Comparison of ENCODE assay signal across 14 cellular contexts in the genomic region with DNA sequence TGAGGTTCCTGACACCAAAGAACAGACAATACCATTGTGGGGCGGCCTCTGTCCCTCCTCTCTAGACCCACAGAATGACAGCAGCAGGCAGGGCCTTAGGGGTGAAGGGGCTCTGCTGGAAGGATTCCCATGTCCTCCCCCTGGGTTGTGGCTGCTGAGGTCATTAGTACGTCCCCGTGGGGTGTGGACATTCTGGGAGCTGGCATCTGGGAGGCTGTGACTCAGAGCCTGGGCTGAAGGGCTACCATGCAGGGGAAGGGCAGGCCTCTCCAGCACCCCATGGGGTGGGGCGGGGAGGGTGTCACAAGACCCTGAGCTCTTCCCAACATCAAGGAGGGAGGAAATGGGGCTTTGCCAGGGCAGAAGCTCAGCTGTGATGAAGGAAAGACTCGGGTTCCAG.
DNase-seq lines count a peak whose midpoint lies in the region; ATAC-seq, FAIRE-seq and TF ChIP-seq lines count a peak whose summit lies in the region.
"Had no signal": no experiment of that assay in that cellular context is flagged by ENCODE, and none has a peak within 500 bp of the region (broad histone marks: within the 10 kb centered on the region; RNA-seq: fewer than 3 reads in every experiment).

No MANE protein-coding gene starts in this region.

- TF ChIP-seq CTCF in fibroblast of mammary gland (conservative IDR thresholded peaks at IDR 0.05; ENCODE audit: control insufficient read depth, insufficient read depth, low read depth, low read length) (no peak), omental fat pad (IDR thresholded peaks at IDR 0.05) (no peak)

- ATAC-seq in omental fat pad (ENCODE audit: low FRiP score), result peak; percentile 28
- no peak for ATAC-seq in HG03457 (IDR thresholded peaks at IDR 0.05; ENCODE audit: unreplicated experiment)
- ATAC-seq: GM12878, psoas muscle, T-helper 17 cell had no signal

- peak; percentile 24 for DNase-seq in EL
- peak; percentile 4 for DNase-seq in RCC 7860 (ENCODE audit: low spot score)
- peak; percentile 25 for DNase-seq in fibroblast of mammary gland (ENCODE audit: low read depth)
- DNase-seq in omental fat pad (ENCODE audit: low spot score), result no peak
- DNase-seq in GF-D8 (lab: John Stamatoyannopoulos, UW), result no peak
- DNase-seq in posterior cingulate gyrus, result no peak
- DNase-seq in germinal center (ENCODE audit: low spot score), result no peak
- DNase-seq: hippocampal formation, RPMI8226, T-helper 17 cell had no signal

- no peak overlapping the region for H3K4me3 ChIP-seq in fibroblast of mammary gland (ENCODE audit: control insufficient read depth, low read depth, low read length)
- H3K4me3 ChIP-seq: esophagus muscularis mucosa, GM12878, psoas muscle had no signal

- intact Hi-C loops in posterior cingulate gyrus (cut with DNase I), result loop anchor here (10.0 kb wide), 1 partner anchor 299 kb away; no protein-coding TSS in a partner anchor

- no peak for FAIRE-seq in RCC 7860 (lab: Jason Lieb, UNC)
- FAIRE-seq: GM12878 had no signal

Comparison
In these comparisons a context has a peak if more than half of its experiments do, and no peak if none do; other contexts are left out.
1. DNase-seq: peak in EL (single experiment), RCC 7860 (single experiment) and fibroblast of mammary gland (single experiment); none in omental fat pad (single experiment), GF-D8 (single experiment), posterior cingulate gyrus (0 of 10) and germinal center (single experiment).